Comparison of ENCODE assay signal across 13 cellular contexts in the genomic region with DNA sequence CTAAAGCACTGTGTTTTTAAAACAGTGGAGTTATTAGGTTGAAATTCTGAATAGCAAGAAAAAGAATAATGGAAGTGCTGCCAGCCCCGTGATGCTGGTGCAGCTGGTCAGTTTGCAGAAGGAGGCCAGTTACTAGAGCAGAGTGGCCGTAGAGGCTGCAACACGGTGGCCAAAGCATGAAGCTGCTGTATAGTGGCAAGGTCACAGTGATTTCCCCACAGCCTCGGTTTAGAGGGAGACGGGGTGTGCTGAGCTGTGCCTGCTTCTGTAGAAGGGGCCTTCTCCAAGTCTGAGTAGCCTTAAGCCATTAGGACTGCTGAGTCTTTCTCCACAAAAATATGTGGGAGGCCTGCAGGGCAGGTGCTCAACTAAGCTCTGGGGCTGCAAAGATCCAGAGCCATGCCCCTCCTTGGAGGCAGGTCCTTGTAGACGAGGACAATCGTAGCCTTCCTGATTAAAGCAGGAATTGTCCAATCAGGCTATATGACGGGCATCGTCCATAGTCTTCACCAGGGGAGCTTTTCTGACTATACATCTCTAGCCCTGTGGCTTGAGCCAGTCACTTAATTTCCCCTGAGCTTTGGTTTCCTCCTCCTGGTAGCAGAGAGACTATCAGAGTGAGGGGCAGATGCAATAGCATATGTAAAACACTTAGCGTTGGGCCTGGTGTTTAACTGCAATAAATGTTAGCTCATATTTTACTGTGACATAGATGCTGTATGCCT.
A peak's percentile ranks its signal among the peaks of the same experiment; 100 is the strongest.
DNase-seq lines count a peak whose midpoint lies in the region; ATAC-seq and TF ChIP-seq lines count a peak whose summit lies in the region.
"Had no signal": no experiment of that assay in that cellular context is flagged by ENCODE, and none has a peak within 500 bp of the region (broad histone marks: within the 10 kb centered on the region; RNA-seq: fewer than 3 reads in every experiment).

No MANE protein-coding gene starts in this region.

- WGBS in mesenchymal stem cell: 84% methylated on average over 10 of the region's 10 CpGs

- peak overlapping the region in 1 of 2 experiments; percentile 13 for H3K18ac ChIP-seq in mesenchymal stem cell (ENCODE audit: low read depth in 1 of 2, low read length in 2 of 2)

- POLR2A ChIA-PET in CD4-positive, alpha-beta T cell (lab: Charles Lee): interaction anchor here (0.6 to 1.3 kb wide), 4 partner anchors 8 to 207 kb away, joined by 3 to 4 read pairs (median 3); a partner anchor contains a TSS

- H2BK120ac ChIP-seq in mesenchymal stem cell (ENCODE audit: low read depth, low read length): no peak overlapping the region

- no peak overlapping the region for H3K4ac ChIP-seq in mesenchymal stem cell (ENCODE audit: low read depth in 1 of 2, low read length in 2 of 2)

- H3K4me3 ChIP-seq in ascending aorta (peak overlapping the region in 1 of 2 donors; percentile 6), mesenchymal stem cell (ENCODE audit: insufficient read depth in 1 of 2, low read depth in 1 of 2, low read length in 2 of 2) (no peak overlapping the region)

- H3K27me3 Mint-ChIP-seq in CD4-positive, alpha-beta T cell: no peaks in the 10 kb centered on the region

- peak overlapping the region in 1 of 2 experiments; percentile 75 for H3K23ac ChIP-seq in mesenchymal stem cell (ENCODE audit: low read length in 2 of 2)

- DNase-seq in CD4-positive, alpha-beta T cell: no peak
- no peak for DNase-seq in ascending aorta (ENCODE audit: low spot score in 2 of 2)
- no peak for DNase-seq in mesenchymal stem cell
- peak; percentile 36 for DNase-seq in superior temporal gyrus (ENCODE audit: extremely low spot score)
- DNase-seq in putamen (ENCODE audit: low spot score): no peak
- no peak for DNase-seq in HuH-7 (ENCODE audit: low spot score)
- DNase-seq in activated T-cell treated with anti-CD3 and anti-CD28 coated beads, Interleukin-2, amount 50 U/mL, for 1 hour: no peak
- DNase-seq: activated CD4-positive, alpha-beta T cell treated with anti-CD3 and anti-CD28 coated beads, Interleukin-2, amount 50 U/mL, for 1 hour; DND-41; effector memory CD8-positive, alpha-beta T cell; NCI-H1105 treated with DMSO at 0.1 percent for 48 hours; NCI-H226 had no signal

- no peak overlapping the region for H4K91ac ChIP-seq in mesenchymal stem cell (ENCODE audit: low read length)

- no peak overlapping the region for H3K27ac ChIP-seq in CD4-positive, alpha-beta T cell (ENCODE audit: low read depth, low read length)
- H3K27ac ChIP-seq in ascending aorta: peak overlapping the region; percentile 92
- peak overlapping the region; percentile 75 for H3K27ac ChIP-seq in mesenchymal stem cell (ENCODE audit: low read length, poor library complexity, severe bottlenecking)

- H3K27ac Mint-ChIP-seq in CD4-positive, alpha-beta T cell: peak overlapping the region; percentile 50
- H3K27ac Mint-ChIP-seq: effector memory CD8-positive, alpha-beta T cell had no signal

- H3K9me3 ChIP-seq in CD4-positive, alpha-beta T cell (ENCODE audit: control insufficient read depth, low read length): no peaks in the 10 kb centered on the region
- H3K9me3 ChIP-seq in ascending aorta (no peaks in the 10 kb centered on the region), mesenchymal stem cell (ENCODE audit: control insufficient read depth, low read length) (no peaks in the 10 kb centered on the region)

- peak overlapping the region; percentile 66 for H2BK15ac ChIP-seq in mesenchymal stem cell (ENCODE audit: low read depth, poor library complexity, severe bottlenecking)

- intact Hi-C loops in CD4-positive, alpha-beta T cell (cut with DNase I, micrococcal nuclease): loop anchor here in 1 of 2 experiments (5.0 kb wide), 1 partner anchor 1066 kb away; no protein-coding TSS in a partner anchor
- intact Hi-C loops in ascending aorta (cut with DNase I): loop anchor here (1.0 kb wide), 1 partner anchor 23 kb away; no protein-coding TSS in a partner anchor

- H3K36me3 ChIP-seq in ascending aorta (no peaks in the 10 kb centered on the region), mesenchymal stem cell (ENCODE audit: control insufficient read depth in 1 of 2, insufficient read depth in 2 of 2, low read depth in 1 of 2, low read length in 2 of 2) (no peaks in the 10 kb centered on the region)

- H2BK12ac ChIP-seq in mesenchymal stem cell (ENCODE audit: low read length in 2 of 2): peak overlapping the region in 1 of 2 experiments; percentile 15

- no peak overlapping the region for H3K4me2 ChIP-seq in mesenchymal stem cell (ENCODE audit: low read length, poor library complexity, severe bottlenecking)

- peaks cover 10% of the 10 kb centered on the region for H3K79me1 ChIP-seq in mesenchymal stem cell (replicated peaks; ENCODE audit: low read length, poor library complexity, severe bottlenecking)

- H3K9me3 Mint-ChIP-seq in CD4-positive, alpha-beta T cell: no peaks in the 10 kb centered on the region
- H3K9me3 Mint-ChIP-seq: effector memory CD8-positive, alpha-beta T cell had no signal

- peaks cover 86% of the 10 kb centered on the region for H3K4me1 Mint-ChIP-seq in CD4-positive, alpha-beta T cell (ENCODE audit: low read depth)

- H3K36me3 Mint-ChIP-seq in CD4-positive, alpha-beta T cell (ENCODE audit: low read depth): peaks cover 2% of the 10 kb centered on the region

- no peak overlapping the region for H2BK5ac ChIP-seq in mesenchymal stem cell (ENCODE audit: low read depth, low read length, poor library complexity, severe bottlenecking)

- H4K8ac ChIP-seq in mesenchymal stem cell (ENCODE audit: low read length): no peak overlapping the region

- H2AK5ac ChIP-seq in mesenchymal stem cell (ENCODE audit: low read length, severe bottlenecking): peak overlapping the region; percentile 24

- no peak for TF ChIP-seq CTCF in CD4-positive, alpha-beta T cell (IDR thresholded peaks at IDR 0.05)
- TF ChIP-seq CTCF in ascending aorta (IDR thresholded peaks at IDR 0.05): no peak

- no peak overlapping the region for H3K14ac ChIP-seq in mesenchymal stem cell (ENCODE audit: low read length in 2 of 2)

- no peak for ATAC-seq in CD4-positive, alpha-beta T cell (ENCODE audit: poor library complexity)
- ATAC-seq in HG03025 (IDR thresholded peaks at IDR 0.05; ENCODE audit: low FRiP score, unreplicated experiment): no peak
- ATAC-seq: effector memory CD8-positive, alpha-beta T cell had no signal

- H3K4me1 ChIP-seq in ascending aorta (peaks cover 45 to 80% of the 10 kb centered on the region in 2 donors), mesenchymal stem cell (ENCODE audit: control insufficient read depth, insufficient read depth, low read depth, low read length) (peaks cover 27% of the 10 kb centered on the region)

- CTCF ChIA-PET in CD4-positive, alpha-beta T cell (lab: Charles Lee): interaction anchor here (1.2 kb wide), 1 partner anchor 26 kb away, joined by 3 read pairs; no protein-coding TSS in a partner anchor

- peak overlapping the region; percentile 31 for H3K9ac ChIP-seq in mesenchymal stem cell (ENCODE audit: low read length)

- H2AFZ ChIP-seq in mesenchymal stem cell (ENCODE audit: low read depth, low read length): no peak overlapping the region

- no peaks in the 10 kb centered on the region for H3K27me3 ChIP-seq in CD4-positive, alpha-beta T cell (ENCODE audit: control insufficient read depth, insufficient read depth, low read length)
- H3K27me3 ChIP-seq in ascending aorta: no peaks in the 10 kb centered on the region
- H3K27me3 ChIP-seq in mesenchymal stem cell (ENCODE audit: control insufficient read depth in 1 of 2, insufficient read depth in 1 of 2, low read length in 2 of 2): no peaks in the 10 kb centered on the region

- H3K4me3 Mint-ChIP-seq in CD4-positive, alpha-beta T cell: no peak overlapping the region
- H3K4me3 Mint-ChIP-seq: effector memory CD8-positive, alpha-beta T cell had no signal
